Comparison of ENCODE assay signal across 16 cellular contexts in genomic region chr2:71690876-71691275, GRCh38.
"Had no signal": no experiment of that assay in that cellular context is flagged by ENCODE, and none has a peak within 500 bp of the region (broad histone marks: within the 10 kb centered on the region; RNA-seq: fewer than 3 reads in every experiment).

No MANE protein-coding gene starts in this region.

- H3K27ac ChIP-seq: breast epithelium, esophagus squamous epithelium, lower lobe of right lung, pancreas, tibial nerve had no signal

- H3K27me3 Mint-ChIP-seq: activated CD4-positive, alpha-beta memory T cell treated with anti-CD3 and anti-CD28 coated beads for 36 hours had no signal

- H3K4me1 Mint-ChIP-seq: activated naive CD8-positive, alpha-beta T cell treated with anti-CD3 and anti-CD28 coated beads, Interleukin-2, amount 10 ng/mL, durations not matched to agents 7 days and 5 days; stimulated activated effector memory CD8-positive, alpha-beta T cell treated with anti-CD3 and anti-CD28 coated beads, Interleukin-12 subunit alpha, Interleukin-12 subunit beta, amount 100 ng/mL, for 72 hours had no signal

- H3K27ac Mint-ChIP-seq: activated CD4-positive, alpha-beta memory T cell treated with anti-CD3 and anti-CD28 coated beads for 36 hours; activated naive CD8-positive, alpha-beta T cell treated with anti-CD3 and anti-CD28 coated beads, Interleukin-2, amount 10 ng/mL, durations not matched to agents 7 days and 5 days; nephron; stimulated activated effector memory CD8-positive, alpha-beta T cell treated with anti-CD3 and anti-CD28 coated beads, Interleukin-12 subunit alpha, Interleukin-12 subunit beta, amount 100 ng/mL, for 72 hours had no signal

- H3K4me3 Mint-ChIP-seq: activated CD4-positive, alpha-beta memory T cell treated with anti-CD3 and anti-CD28 coated beads for 36 hours; activated naive CD8-positive, alpha-beta T cell treated with anti-CD3 and anti-CD28 coated beads, Interleukin-2, amount 10 ng/mL, durations not matched to agents 7 days and 5 days; nephron; stimulated activated effector memory CD8-positive, alpha-beta T cell treated with anti-CD3 and anti-CD28 coated beads, Interleukin-12 subunit alpha, Interleukin-12 subunit beta, amount 100 ng/mL, for 72 hours had no signal

- H3K4me1 ChIP-seq: breast epithelium, esophagus squamous epithelium, lower lobe of right lung, pancreas, tibial nerve had no signal

- H3K4me3 ChIP-seq: breast epithelium, dorsolateral prefrontal cortex, esophagus squamous epithelium, lower lobe of right lung, pancreas, smooth muscle cell, tibial nerve had no signal

- ATAC-seq: lower lobe of right lung; pancreas; stimulated activated effector memory CD8-positive, alpha-beta T cell treated with anti-CD3 and anti-CD28 coated beads, Interleukin-12 subunit alpha, Interleukin-12 subunit beta, amount 100 ng/mL, for 72 hours had no signal

- H3K27me3 ChIP-seq: breast epithelium, dorsolateral prefrontal cortex, esophagus squamous epithelium, pancreas had no signal

- DNase-seq: activated CD4-positive, alpha-beta memory T cell treated with anti-CD3 and anti-CD28 coated beads for 36 hours; activated CD4-positive, alpha-beta T cell treated with anti-CD3 and anti-CD28 coated beads for 1 hour; activated naive CD8-positive, alpha-beta T cell treated with anti-CD3 and anti-CD28 coated beads, Interleukin-2, amount 10 ng/mL, durations not matched to agents 7 days and 5 days; activated T-cell treated with anti-CD3 and anti-CD28 coated beads, Interleukin-2, amount 50 U/mL, for 48 hours; anterior cingulate cortex; esophagus squamous epithelium; foreskin fibroblast; lower lobe of right lung; T-helper 9 cell had no signal

- H3K36me3 ChIP-seq: breast epithelium, esophagus squamous epithelium, pancreas, tibial nerve had no signal

- H3K9me3 Mint-ChIP-seq: activated CD4-positive, alpha-beta memory T cell treated with anti-CD3 and anti-CD28 coated beads for 36 hours; activated naive CD8-positive, alpha-beta T cell treated with anti-CD3 and anti-CD28 coated beads, Interleukin-2, amount 10 ng/mL, durations not matched to agents 7 days and 5 days; nephron; stimulated activated effector memory CD8-positive, alpha-beta T cell treated with anti-CD3 and anti-CD28 coated beads, Interleukin-12 subunit alpha, Interleukin-12 subunit beta, amount 100 ng/mL, for 72 hours had no signal

- H3K36me3 Mint-ChIP-seq: activated CD4-positive, alpha-beta memory T cell treated with anti-CD3 and anti-CD28 coated beads for 36 hours; activated naive CD8-positive, alpha-beta T cell treated with anti-CD3 and anti-CD28 coated beads, Interleukin-2, amount 10 ng/mL, durations not matched to agents 7 days and 5 days; stimulated activated effector memory CD8-positive, alpha-beta T cell treated with anti-CD3 and anti-CD28 coated beads, Interleukin-12 subunit alpha, Interleukin-12 subunit beta, amount 100 ng/mL, for 72 hours had no signal

- H3K9me3 ChIP-seq: breast epithelium, esophagus squamous epithelium, lower lobe of right lung, pancreas, tibial nerve had no signal
